ENCODE assay signal across 22 cellular contexts in genomic region chr7:42137941-42138340, GRCh38.
"Had no signal": no experiment of that assay in that cellular context is flagged by ENCODE, and none has a peak within 500 bp of the region (broad histone marks: within the 10 kb centered on the region; RNA-seq: fewer than 3 reads in every experiment).

No MANE protein-coding gene starts in this region.

- H3K4me1 Mint-ChIP-seq: activated naive CD8-positive, alpha-beta T cell treated with anti-CD3 and anti-CD28 coated beads for 36 hours; naive B cell had no signal

- H3K4me1 ChIP-seq: breast epithelium, lower lobe of right lung had no signal

- ATAC-seq: activated T-cell treated with anti-CD3 and anti-CD28 coated beads, Interleukin-2, amount 50 U/mL, for 4 hours; left cardiac atrium had no signal

- H3K9me3 ChIP-seq: breast epithelium, lower lobe of right lung, spleen, thoracic aorta, upper lobe of left lung had no signal

- H3K36me3 Mint-ChIP-seq: activated naive CD8-positive, alpha-beta T cell treated with anti-CD3 and anti-CD28 coated beads for 36 hours; naive B cell; WTC11 had no signal

- H3K4me3 Mint-ChIP-seq: activated naive CD8-positive, alpha-beta T cell treated with anti-CD3 and anti-CD28 coated beads for 36 hours; activated T-cell treated with anti-CD3 and anti-CD28 coated beads, Interleukin-2, amount 50 U/mL, for 4 hours; naive B cell; WTC11 had no signal

- H3K27ac ChIP-seq: lower lobe of right lung, spleen, thoracic aorta, upper lobe of left lung had no signal

- H3K9me3 Mint-ChIP-seq: activated naive CD8-positive, alpha-beta T cell treated with anti-CD3 and anti-CD28 coated beads for 36 hours; activated T-cell treated with anti-CD3 and anti-CD28 coated beads, Interleukin-2, amount 50 U/mL, for 4 hours; activated T-helper 2 cell treated with anti-CD3 and anti-CD28 coated beads, Interferon-gamma antibody, Interleukin-2, Interleukin-4, amounts not matched to agents 10 μg/mL and 5 μg/mL and 100 μg/mL, durations not matched to agents 14 hours and 24 hours and 36 hours; naive B cell; neural crest cell; WTC11 had no signal

- H3K27ac Mint-ChIP-seq: activated naive CD8-positive, alpha-beta T cell treated with anti-CD3 and anti-CD28 coated beads for 36 hours; activated T-helper 2 cell treated with anti-CD3 and anti-CD28 coated beads, Interferon-gamma antibody, Interleukin-2, Interleukin-4, amounts not matched to agents 10 μg/mL and 5 μg/mL and 100 μg/mL, durations not matched to agents 14 hours and 24 hours and 36 hours had no signal

- DNase-seq: activated CD8-positive, alpha-beta memory T cell treated with anti-CD3 and anti-CD28 coated beads for 24 hours; activated CD8-positive, alpha-beta memory T cell treated with anti-CD3 and anti-CD28 coated beads, Interleukin-2, amount 50 U/mL, for 4 hours; activated naive CD4-positive, alpha-beta T cell; activated naive CD8-positive, alpha-beta T cell treated with anti-CD3 and anti-CD28 coated beads for 36 hours; activated T-cell treated with anti-CD3 and anti-CD28 coated beads, Interleukin-2, amount 50 U/mL, for 4 hours; erythroblast; foreskin melanocyte; hippocampal formation; left cardiac atrium; lower lobe of right lung; naive B cell; spleen; stimulated activated CD4-positive, alpha-beta T cell treated with anti-CD3 and anti-CD28 coated beads, Interleukin-4, amount 100 ng/mL, for 24 hours; stimulated activated naive CD4-positive, alpha-beta T cell treated with Interleukin-2 at 50 U/mL for 16 hours; T-helper 9 cell; upper lobe of left lung had no signal

- H3K27me3 ChIP-seq: breast epithelium, spleen, upper lobe of left lung had no signal

- FAIRE-seq: astrocyte had no signal

- H3K36me3 ChIP-seq: breast epithelium, lower lobe of right lung, spleen, thoracic aorta, upper lobe of left lung had no signal

- H3K4me3 ChIP-seq: breast epithelium, lower lobe of right lung, spleen, thoracic aorta, upper lobe of left lung had no signal
